In the genomic region with DNA sequence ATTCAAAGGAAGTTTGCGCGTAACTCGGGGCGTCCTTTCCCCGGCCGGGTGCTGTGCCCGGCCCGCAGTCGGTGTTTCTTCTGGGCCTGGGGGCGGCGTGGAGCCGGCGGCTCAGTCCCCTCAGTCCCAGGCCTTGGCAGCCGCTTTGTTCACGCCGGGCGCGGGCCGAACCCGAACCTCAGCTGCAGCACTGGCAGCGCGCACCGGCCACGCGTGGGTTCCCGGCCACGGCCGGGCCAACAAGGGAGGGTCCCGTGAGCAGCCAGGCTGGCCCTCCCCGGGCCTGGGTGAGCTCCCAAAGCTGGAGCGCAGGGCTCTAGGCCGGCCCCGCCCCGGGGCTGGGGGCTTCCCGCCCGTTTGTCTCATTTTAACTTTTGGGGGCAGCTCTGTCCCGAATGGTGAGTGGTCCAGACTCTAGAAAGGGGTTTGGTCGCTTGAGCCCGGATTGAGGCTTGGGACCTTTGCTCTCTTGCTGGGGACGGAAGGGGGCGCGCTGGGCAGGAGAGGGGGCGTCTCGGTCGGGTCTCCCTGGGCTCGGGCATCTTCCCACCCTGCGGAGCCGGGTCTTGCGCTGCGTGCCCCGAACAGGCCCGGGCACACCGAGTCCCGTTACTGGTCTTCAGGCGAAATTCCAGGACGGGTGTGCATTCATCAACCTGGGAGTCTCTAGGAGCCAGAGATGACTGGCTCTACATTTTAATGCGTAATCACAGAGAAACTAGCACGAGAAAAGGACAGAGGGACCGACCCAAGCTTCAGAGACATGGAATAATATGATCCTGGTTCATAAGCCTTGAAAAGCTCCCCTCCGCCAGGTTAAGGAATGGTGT, we compare ENCODE assay signal across 8 cellular contexts.
A peak's percentile ranks its signal among the peaks of the same experiment; 100 is the strongest.
DNase-seq lines count a peak whose midpoint lies in the region; ATAC-seq and TF ChIP-seq lines count a peak whose summit lies in the region.

No MANE protein-coding gene starts in this region.

- H3K79me1 ChIP-seq in H9 (ENCODE audit: insufficient read depth, low read depth, low read length, poor library complexity, severe bottlenecking): no peaks in the 10 kb centered on the region

- H3K4me3 ChIP-seq in AG04450 (ENCODE audit: low read depth, low read length) (peak overlapping the region; percentile 84), gastroesophageal sphincter (peak overlapping the region; percentile 61 to 87), neural progenitor cell (peak overlapping the region; percentile 84)

- peak overlapping the region; percentile 95; the same call in 1 of the 2 replicates for H3K14ac ChIP-seq in H9 (ENCODE audit: insufficient read depth, low read length)

- no CpG with 5 or more reads among the region's 60 CpGs for WGBS in H9 (ENCODE audit: extremely low coverage, insufficient read length, low lambda C conversion rate)
- 18 to 33% methylated on average over 3 to 5 of the region's 60 CpGs for WGBS in gastroesophageal sphincter (ENCODE audit: low coverage in 1 of 2), 2 donors

- H2AK5ac ChIP-seq in H9 (ENCODE audit: insufficient read length, low read length): no peak overlapping the region

- H3K4me1 Mint-ChIP-seq in H9 (peaks cover 21 to 34% of the 10 kb centered on the region in 2 experiments), neural progenitor cell (peaks cover 51% of the 10 kb centered on the region)
- peaks cover 16% of the 10 kb centered on the region for H3K4me1 Mint-ChIP-seq in activated T-cell treated with anti-CD3 and anti-CD28 coated beads, Interleukin-2, amount 50 U/mL, for 24 hours (ENCODE audit: low read depth)

- no peak for TF ChIP-seq EP300 in gastroesophageal sphincter (IDR thresholded peaks at IDR 0.05)

- no peak overlapping the region for H3K23ac ChIP-seq in H9 (ENCODE audit: insufficient read length, low read depth, low read length)

- ATAC-seq in gastroesophageal sphincter (peak; percentile 31), GM21786 (IDR thresholded peaks at IDR 0.05; ENCODE audit: unreplicated experiment) (no peak)

- no peaks in the 10 kb centered on the region for H3K36me3 ChIP-seq in gastroesophageal sphincter
- peaks cover 5% of the 10 kb centered on the region for H3K36me3 ChIP-seq in neural progenitor cell

- peak overlapping the region; percentile 74 for H3K9ac ChIP-seq in H9 (ENCODE audit: extremely low read depth, insufficient read length, low read length)
- peak overlapping the region; percentile 85 for H3K9ac ChIP-seq in neural progenitor cell

- H4K8ac ChIP-seq in H9 (replicated peaks; ENCODE audit: insufficient read length, low read depth, low read length): no peak overlapping the region

- H3K56ac ChIP-seq in H9 (ENCODE audit: insufficient read length, low read depth, low read length): no peak overlapping the region

- H3K27me3 ChIP-seq in AG04450 (ENCODE audit: control insufficient read depth, insufficient read depth, low read length) (no peaks in the 10 kb centered on the region), H9 (ENCODE audit: insufficient read depth, low read length) (peaks cover 6% of the 10 kb centered on the region; the same call in 1 of the 2 replicates), gastroesophageal sphincter (no peaks in the 10 kb centered on the region), neural progenitor cell (no peaks in the 10 kb centered on the region)

- H2BK12ac ChIP-seq in H9 (ENCODE audit: insufficient read length, low read depth, low read length): no peak overlapping the region

- peak; percentile 18 to 20 for TF ChIP-seq POLR2A in gastroesophageal sphincter (IDR thresholded peaks at IDR 0.05)

- peak overlapping the region; percentile 94 for H3K27ac ChIP-seq in AG04450 (ENCODE audit: low read depth, low read length)
- H3K27ac ChIP-seq in H9 (ENCODE audit: insufficient read length, low read depth, low read length): no peak overlapping the region
- H3K27ac ChIP-seq in gastroesophageal sphincter: peak overlapping the region; percentile 88 to 100 (median 96)
- peak overlapping the region; percentile 89 for H3K27ac ChIP-seq in neural progenitor cell

- CTCF ChIA-PET in AG04450 (lab: Charles Lee): interaction anchor here (0.6 to 3.9 kb wide), 13 partner anchors 10 to 319 kb away, joined by 3 to 17 read pairs (median 4); no protein-coding TSS in a partner anchor

- H3K27ac Mint-ChIP-seq in H9 (peak overlapping the region in 1 of 3 experiments; percentile 99; a peak in 2 of 7 replicates), neural progenitor cell (peak overlapping the region; percentile 98)
- H3K27ac Mint-ChIP-seq in activated T-cell treated with anti-CD3 and anti-CD28 coated beads, Interleukin-2, amount 50 U/mL, for 24 hours: no peak overlapping the region

- H3K18ac ChIP-seq in H9 (ENCODE audit: insufficient read length, low read depth, low read length): peak overlapping the region; percentile 96

- in situ Hi-C loops in GM13977 (cut with MboI; ENCODE audit: low pct_unique_long_range_greater_than_20kb, low sequenced_read_pairs, unreplicated experiment): no loop called here

- H4K5ac ChIP-seq in H9 (ENCODE audit: insufficient read length, low read depth, low read length): no peak overlapping the region

- H3K79me2 ChIP-seq in H9 (ENCODE audit: insufficient read depth, low read length): no peaks in the 10 kb centered on the region; the same call in 1 of the 2 replicates
- peaks cover 61% of the 10 kb centered on the region for H3K79me2 ChIP-seq in neural progenitor cell (ENCODE audit: low read depth)

- H3F3A ChIP-seq in neural progenitor cell (ENCODE audit: low read depth): peaks cover 13% of the 10 kb centered on the region

- POLR2A ChIA-PET in AG04450 (lab: Yijun Ruan, JAX): interaction anchor here (0.6 to 5.0 kb wide), 21 partner anchors 10 to 370 kb away, joined by 3 to 204 read pairs (median 6); no protein-coding TSS in a partner anchor

- H3T11ph ChIP-seq in H9 (ENCODE audit: low read length): no peak overlapping the region

- peak; percentile 45 for TF ChIP-seq CTCF in AG04450 (IDR thresholded peaks at IDR 0.05; ENCODE audit: low read depth, low read length)
- peak; percentile 58 for TF ChIP-seq CTCF in H9 (conservative IDR thresholded peaks at IDR 0.05)
- peak in 1 of 4 experiments; percentile 49 for TF ChIP-seq CTCF in gastroesophageal sphincter (IDR thresholded peaks at IDR 0.05)
- peak; percentile 67 for TF ChIP-seq CTCF in neural progenitor cell (IDR thresholded peaks at IDR 0.05)
- no peak for TF ChIP-seq CTCF in GM13977 (IDR thresholded peaks at IDR 0.05; ENCODE audit: extremely low read depth, insufficient read depth, missing control alignments)

- no peak overlapping the region for H4K91ac ChIP-seq in H9 (ENCODE audit: insufficient read length, low read depth, low read length)

- peaks cover 16% of the 10 kb centered on the region for H3K23me2 ChIP-seq in H9 (ENCODE audit: insufficient read length, low read depth, low read length, poor library complexity, severe bottlenecking)

- H3K36me3 Mint-ChIP-seq in H9 (ENCODE audit: insufficient read depth in 1 of 3, low read depth in 3 of 3): no peaks in the 10 kb centered on the region; a peak in 2 of 7 replicates
- no peaks in the 10 kb centered on the region for H3K36me3 Mint-ChIP-seq in activated T-cell treated with anti-CD3 and anti-CD28 coated beads, Interleukin-2, amount 50 U/mL, for 24 hours (ENCODE audit: low read depth)
- peaks cover 30% of the 10 kb centered on the region for H3K36me3 Mint-ChIP-seq in neural progenitor cell

- H3K9me3 Mint-ChIP-seq in H9 (no peaks in the 10 kb centered on the region), neural progenitor cell (peaks cover 9% of the 10 kb centered on the region)
- H3K9me3 Mint-ChIP-seq in activated T-cell treated with anti-CD3 and anti-CD28 coated beads, Interleukin-2, amount 50 U/mL, for 24 hours: no peaks in the 10 kb centered on the region

- 0 out of 2 replicates have a peak overlapping the region, but pooled peaks have one; percentile 14 for H3K4ac ChIP-seq in H9 (ENCODE audit: low read depth, low read length)

- H3K9me3 ChIP-seq in AG04450 (ENCODE audit: control insufficient read depth, insufficient read depth, low read length): no peaks in the 10 kb centered on the region; the same call in 1 of the 2 replicates
- no peaks in the 10 kb centered on the region for H3K9me3 ChIP-seq in H9 (ENCODE audit: control insufficient read depth, low read depth, low read length)
- no peaks in the 10 kb centered on the region for H3K9me3 ChIP-seq in gastroesophageal sphincter
- H3K9me3 ChIP-seq in neural progenitor cell (ENCODE audit: low read depth): no peaks in the 10 kb centered on the region

- H3K4me1 ChIP-seq in H9 (ENCODE audit: insufficient read depth, low read length) (no peaks in the 10 kb centered on the region), gastroesophageal sphincter (peaks cover 0 to 43% (median 0%) of the 10 kb centered on the region in 3 donors), neural progenitor cell (peaks cover 27% of the 10 kb centered on the region)

- H3K4me2 ChIP-seq in H9 (ENCODE audit: insufficient read depth, insufficient read length, low read length) (peak overlapping the region; percentile 98), neural progenitor cell (peak overlapping the region; percentile 92)

- peak overlapping the region; percentile 83 to 97 for H3K4me3 Mint-ChIP-seq in H9
- H3K4me3 Mint-ChIP-seq in activated T-cell treated with anti-CD3 and anti-CD28 coated beads, Interleukin-2, amount 50 U/mL, for 24 hours: peak overlapping the region; percentile 76
- peak overlapping the region; percentile 96 for H3K4me3 Mint-ChIP-seq in neural progenitor cell

- no peak overlapping the region for H2BK5ac ChIP-seq in H9 (ENCODE audit: insufficient read length, low read length)

- no peaks in the 10 kb centered on the region for H4K20me1 ChIP-seq in H9 (ENCODE audit: control insufficient read depth, insufficient read depth, insufficient read length)
- peaks cover 54% of the 10 kb centered on the region for H4K20me1 ChIP-seq in neural progenitor cell (ENCODE audit: low read depth)

- peaks cover 48% of the 10 kb centered on the region for H3K27me3 Mint-ChIP-seq in H9 (ENCODE audit: low read depth)
- peaks cover 83% of the 10 kb centered on the region for H3K27me3 Mint-ChIP-seq in activated T-cell treated with anti-CD3 and anti-CD28 coated beads, Interleukin-2, amount 50 U/mL, for 24 hours
- H3K27me3 Mint-ChIP-seq in neural progenitor cell (ENCODE audit: insufficient read depth, low read depth): peaks cover 5% of the 10 kb centered on the region

- DNase-seq in AG04450 (ENCODE audit: low read depth, low spot score) (no peak), H9 (peak; percentile 71), neural progenitor cell (ENCODE audit: low spot score) (peak; percentile 79), GM13977 (ENCODE audit: low spot score) (no peak), NCI-H1436 (lab: John Stamatoyannopoulos, UW) (no peak)
- DNase-seq in activated T-cell treated with anti-CD3 and anti-CD28 coated beads, Interleukin-2, amount 50 U/mL, for 24 hours: peak; percentile 37

- no peak overlapping the region for H2BK20ac ChIP-seq in H9 (ENCODE audit: low read depth, low read length, poor library complexity, severe bottlenecking)

- H2BK15ac ChIP-seq in H9 (ENCODE audit: low read depth, low read length): no peak overlapping the region

- H2BK120ac ChIP-seq in H9 (ENCODE audit: low read depth, low read length, poor library complexity, severe bottlenecking): no peak overlapping the region

- H2AFZ ChIP-seq in H9 (ENCODE audit: low read length) (no peak overlapping the region), neural progenitor cell (replicated peaks) (no peak overlapping the region)

Comparison
In these comparisons a context has a peak if more than half of its experiments do, and no peak if none do; other contexts are left out.
1. DNase-seq: peak in H9 (single experiment), activated T-cell treated with anti-CD3 and anti-CD28 coated beads, Interleukin-2, amount 50 U/mL, for 24 hours (single experiment) and neural progenitor cell (single experiment); none in AG04450 (single experiment), GM13977 (single experiment) and NCI-H1436 (single experiment).
2. Peak in every context shown above with its lines, with median percentiles within 50 percentile points of each other: H3K4me3 ChIP-seq and H3K4me3 Mint-ChIP-seq.